In the genomic region with DNA sequence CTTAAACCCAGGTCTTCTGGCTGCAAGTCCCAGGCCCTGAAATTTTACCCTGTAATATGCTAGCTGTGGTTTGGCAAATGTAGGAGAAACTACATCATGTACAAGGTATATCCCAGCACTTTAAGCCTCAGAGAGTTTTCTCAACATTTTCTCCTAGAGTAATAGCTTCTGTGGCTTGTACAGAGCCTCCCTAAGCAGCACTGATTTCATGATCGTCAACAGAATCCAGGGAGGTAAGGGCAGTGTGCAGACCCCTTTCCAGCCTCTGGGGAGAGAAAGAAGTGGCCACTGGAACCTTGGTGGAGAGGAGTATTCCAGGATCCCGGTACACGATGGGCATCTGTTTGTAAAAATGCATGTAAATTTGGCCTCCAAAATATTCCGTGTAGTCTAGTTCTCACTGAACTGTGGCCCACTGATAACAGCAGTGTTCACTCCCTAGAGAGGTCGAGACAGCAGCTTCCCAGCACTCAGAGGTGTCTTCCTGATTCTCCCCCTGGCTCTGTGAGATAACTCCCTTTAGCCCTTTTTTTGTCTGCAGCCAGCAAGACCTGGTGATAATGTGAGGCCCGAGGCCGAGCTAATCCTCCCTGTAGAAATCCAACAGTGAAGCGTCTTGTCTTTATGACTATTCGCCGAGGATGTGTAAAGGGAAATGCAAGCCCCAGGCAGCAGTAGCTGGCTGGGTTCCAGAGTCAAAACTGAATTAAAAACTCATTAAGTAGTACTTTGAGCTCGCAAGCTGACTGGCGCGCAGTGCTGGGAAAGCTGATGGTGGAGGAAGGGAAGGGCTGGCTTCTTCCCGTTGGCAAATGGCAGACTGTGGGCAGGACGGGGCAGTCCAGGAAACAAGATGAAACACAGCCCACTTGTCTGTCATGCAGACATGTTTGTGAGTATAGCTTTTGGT, we compare ENCODE assay signal across 8 cellular contexts. TPM values are rescaled to one million over a fixed set of nuclear protein-coding genes. Genes with fewer than 3 reads are reported as not detected.
DNase-seq lines count a peak whose midpoint lies in the region; ATAC-seq and TF ChIP-seq lines count a peak whose summit lies in the region.

No MANE protein-coding gene starts in this region.

- H2AFZ ChIP-seq in OCI-LY7 (ENCODE audit: low read length), result no peak overlapping the region

- H3K36me3 ChIP-seq in thoracic aorta, result no peaks in the 10 kb centered on the region
- no peaks in the 10 kb centered on the region for H3K36me3 ChIP-seq in OCI-LY7 (ENCODE audit: insufficient read depth, low read length)

- H3K27ac ChIP-seq in thoracic aorta (peak overlapping the region; percentile 61 to 71), OCI-LY7 (ENCODE audit: low read depth, low read length, poor library complexity, severe bottlenecking) (no peak overlapping the region)

- H3K27me3 ChIP-seq in thoracic aorta (replicated peaks; ENCODE audit: insufficient read depth), result no peaks in the 10 kb centered on the region

- H3K4me3 ChIP-seq in thoracic aorta (peak overlapping the region; percentile 42), OCI-LY7 (ENCODE audit: low read depth, low read length, poor library complexity, severe bottlenecking) (no peak overlapping the region)

- H3K9me2 ChIP-seq in OCI-LY7 (ENCODE audit: insufficient read depth, low read length), result no peaks in the 10 kb centered on the region

- no TSS peak for BruUV-seq in OCI-LY7 (replicated peaks; lab: Mats Ljungman, UMichigan)

- no peak overlapping the region for H3K4me2 ChIP-seq in OCI-LY7 (ENCODE audit: low read length)

- no peaks in the 10 kb centered on the region for H3K79me2 ChIP-seq in OCI-LY7 (ENCODE audit: insufficient read depth, low read depth, low read length)

- no peaks in the 10 kb centered on the region for H3K9me3 ChIP-seq in thoracic aorta
- no peaks in the 10 kb centered on the region for H3K9me3 ChIP-seq in OCI-LY7 (ENCODE audit: low read length)

- DNase-seq in Right ventricle myocardium inferior (ENCODE audit: missing footprints) (peak; percentile 75), cardiac septum (ENCODE audit: low spot score) (no peak), brain pericyte (ENCODE audit: low read depth, low spot score) (peak; percentile 58), iris pigment epithelial cell (ENCODE audit: low read depth) (peak; percentile 47), thoracic aorta (ENCODE audit: low spot score) (no peak), OCI-LY7 (ENCODE audit: low spot score) (no peak)

- intact Hi-C loops in Right ventricle myocardium inferior (cut with DNase I), result no loop called here
- intact Hi-C loops in cardiac septum (cut with DNase I), result no loop called here
- intact Hi-C loops in OCI-LY7 (cut with micrococcal nuclease; ENCODE audit: unreplicated experiment), result no loop called here

- H3K4me1 ChIP-seq in thoracic aorta (ENCODE audit: control insufficient read depth in 1 of 2, low read depth in 2 of 2) (peaks cover 20 to 99% of the 10 kb centered on the region in 2 donors), OCI-LY7 (ENCODE audit: insufficient read depth, low read length, poor library complexity, severe bottlenecking) (no peaks in the 10 kb centered on the region)

- TF ChIP-seq CTCF in thoracic aorta (IDR thresholded peaks at IDR 0.05), result no peak
- TF ChIP-seq CTCF in OCI-LY7 (conservative IDR thresholded peaks at IDR 0.05; ENCODE audit: low read length), result no peak

- POLR2A ChIA-PET in OCI-LY7 (lab: Charles Lee), result no interaction called here

- H4K20me1 ChIP-seq in OCI-LY7 (ENCODE audit: insufficient read depth, low read length), result no peaks in the 10 kb centered on the region

- ATAC-seq in Right ventricle myocardium inferior (peak; percentile 60), thoracic aorta (ENCODE audit: insufficient number of reproducible peaks, low FRiP score, low read depth) (no peak), HG03432 (IDR thresholded peaks at IDR 0.05; ENCODE audit: unreplicated experiment) (no peak), HG03025 (IDR thresholded peaks at IDR 0.05; ENCODE audit: low FRiP score, unreplicated experiment) (no peak)

- CTCF ChIA-PET in OCI-LY7 (lab: Charles Lee; ENCODE audit: unreplicated experiment), result no interaction called here

RNA-seq across cellular contexts. Expression of a gene that starts 59.0 kb away (rescaled TPM):
- 59.9 TPM for total RNA-seq in Right ventricle myocardium inferior
- 217 TPM for total RNA-seq in cardiac septum
- total RNA-seq in thoracic aorta, result 1,000 to 10,000 TPM in 1 of 2 donors, 100 to 1,000 TPM in 1; 616 to 1,045 TPM
- total RNA-seq in OCI-LY7 (2014; rRNA removed; shearing (Covaris generic)), result not detected in 2 replicates
- total RNA-seq in OCI-LY7 (2022), result 0.06 TPM in 1 of 2 replicates, not detected in the other

Comparison
In these comparisons a context has a peak if more than half of its experiments do, and no peak if none do; other contexts are left out.
1. DNase-seq: peak in Right ventricle myocardium inferior (single experiment), brain pericyte (single experiment) and iris pigment epithelial cell (single experiment); none in cardiac septum (single experiment), thoracic aorta (single experiment) and OCI-LY7 (single experiment).
2. RNA of a gene that starts 59.0 kb away (total RNA-seq): 616 to 1,045 TPM in thoracic aorta, 217 TPM in cardiac septum (single experiment) and 59.9 TPM in Right ventricle myocardium inferior (single experiment); 0.06 TPM in OCI-LY7; every median in the first group is over 10 times any median in the second.